8 cellular contexts compared by ENCODE assay signal in genomic region chr22:24434472-24435322, GRCh38. TPM values are rescaled to one million over a fixed set of nuclear protein-coding genes. Genes with fewer than 3 reads are reported as not detected.
A peak's percentile ranks its signal among the peaks of the same experiment; 100 is the strongest.
DNase-seq lines count a peak whose midpoint lies in the region; ATAC-seq and TF ChIP-seq lines count a peak whose summit lies in the region.

No MANE protein-coding gene starts in this region.

- POLR2A ChIA-PET in WTC11 (lab: Charles Lee): interaction anchor here (0.5 kb wide), 1 partner anchor 397 kb away, joined by 3 read pairs; no protein-coding TSS in a partner anchor

- TF ChIP-seq CTCF in WTC11 (IDR thresholded peaks at IDR 0.05): no peak

- peak; percentile 19 for DNase-seq in amniotic epithelial cell (ENCODE audit: low read depth)
- DNase-seq in naive B cell: peak; percentile 86
- peak; percentile 20 for DNase-seq in stromal cell of bone marrow (ENCODE audit: low read depth)
- no peak for DNase-seq in WTC11 (ENCODE audit: low spot score)
- DNase-seq in NCI-H69 (lab: John Stamatoyannopoulos, UW): no peak

- no peaks in the 10 kb centered on the region for H3K27me3 Mint-ChIP-seq in T-helper 1 cell treated with Interleukin-12 subunit alpha and Interleukin-12 subunit beta and Interleukin-4 antibody, amounts not matched to agents 30 μg/mL and 1 μg/mL, for 36 hours (ENCODE audit: low read depth)
- H3K27me3 Mint-ChIP-seq in naive B cell: no peaks in the 10 kb centered on the region
- H3K27me3 Mint-ChIP-seq in WTC11 (ENCODE audit: low read depth): no peaks in the 10 kb centered on the region

- CTCF ChIA-PET in WTC11 (lab: Charles Lee): interaction anchor here (0.7 to 5.2 kb wide), 6 partner anchors 13 to 91 kb away, joined by 3 to 51 read pairs (median 8); no protein-coding TSS in a partner anchor

- ATAC-seq in GM18858 (IDR thresholded peaks at IDR 0.05; ENCODE audit: unreplicated experiment) (peak; percentile 33), HG03045 (IDR thresholded peaks at IDR 0.05; ENCODE audit: unreplicated experiment) (peak; percentile 43), naive B cell (ENCODE audit: low read depth in 2 of 2) (peak; percentile 75 to 76), WTC11 (no peak)

- peak overlapping the region; percentile 65 for H3K4me3 Mint-ChIP-seq in T-helper 1 cell treated with Interleukin-12 subunit alpha and Interleukin-12 subunit beta and Interleukin-4 antibody, amounts not matched to agents 30 μg/mL and 1 μg/mL, for 36 hours
- H3K4me3 Mint-ChIP-seq in naive B cell: peak overlapping the region; percentile 78 to 91 (median 84)
- H3K4me3 Mint-ChIP-seq in WTC11: no peak overlapping the region

- H3K27ac Mint-ChIP-seq in T-helper 1 cell treated with Interleukin-12 subunit alpha and Interleukin-12 subunit beta and Interleukin-4 antibody, amounts not matched to agents 30 μg/mL and 1 μg/mL, for 36 hours: peak overlapping the region; percentile 96
- peak overlapping the region; percentile 98 to 100 (median 99) for H3K27ac Mint-ChIP-seq in naive B cell
- H3K27ac Mint-ChIP-seq in WTC11: no peak overlapping the region

- H3K9me3 Mint-ChIP-seq in T-helper 1 cell treated with Interleukin-12 subunit alpha and Interleukin-12 subunit beta and Interleukin-4 antibody, amounts not matched to agents 30 μg/mL and 1 μg/mL, for 36 hours: no peaks in the 10 kb centered on the region
- H3K9me3 Mint-ChIP-seq in naive B cell (no peaks in the 10 kb centered on the region), WTC11 (no peaks in the 10 kb centered on the region)

- peaks cover 49% of the 10 kb centered on the region for H3K4me1 Mint-ChIP-seq in T-helper 1 cell treated with Interleukin-12 subunit alpha and Interleukin-12 subunit beta and Interleukin-4 antibody, amounts not matched to agents 30 μg/mL and 1 μg/mL, for 36 hours (ENCODE audit: low read depth)
- H3K4me1 Mint-ChIP-seq in naive B cell: peaks cover 66 to 93% (median 85%) of the 10 kb centered on the region in 3 donors
- H3K4me1 Mint-ChIP-seq in WTC11: no peaks in the 10 kb centered on the region

- peaks cover 12% of the 10 kb centered on the region for H3K36me3 Mint-ChIP-seq in T-helper 1 cell treated with Interleukin-12 subunit alpha and Interleukin-12 subunit beta and Interleukin-4 antibody, amounts not matched to agents 30 μg/mL and 1 μg/mL, for 36 hours (ENCODE audit: low read depth)
- H3K36me3 Mint-ChIP-seq in naive B cell: no peaks in the 10 kb centered on the region
- H3K36me3 Mint-ChIP-seq in WTC11: no peaks in the 10 kb centered on the region

TF ChIP-seq in WTC11, 78 proteins besides CTCF, POLR2A, EP300 and RAD21:
- TF ChIP-seq E2F1 (CRISPR knock-in tag; IDR thresholded peaks at IDR 0.05) (no peak), CREB1 (CRISPR knock-in tag; IDR thresholded peaks at IDR 0.05) (no peak), AR (CRISPR knock-in tag; IDR thresholded peaks at IDR 0.05) (no peak)
TF ChIP-seq in WTC11: peak in this region for 0.

RNA-seq across cellular contexts. Expression of gene ADORA2A, which starts 7.3 kb away (rescaled TPM):
- 10 to 100 TPM; 43.9 to 79.9 (median 52.5) TPM for polyA plus RNA-seq in naive B cell (ENCODE audit: low read depth in 6 of 6)
- 7.0 to 8.1 TPM (median 7.6 TPM) in 3 replicates for total RNA-seq in WTC11 (2021)

Comparison
In these comparisons a context has a peak if more than half of its experiments do, and no peak if none do; other contexts are left out.
1. DNase-seq: peak in amniotic epithelial cell (single experiment), naive B cell (single experiment) and stromal cell of bone marrow (single experiment); none in WTC11 (single experiment) and NCI-H69 (single experiment).